In genomic region chr14:45253070-45253753, GRCh38 we compare ENCODE assay signal across 8 cellular contexts. TPM values are rescaled to one million over a fixed set of nuclear protein-coding genes. Genes with fewer than 3 reads are reported as not detected.
DNase-seq lines count a peak whose midpoint lies in the region; ATAC-seq and TF ChIP-seq lines count a peak whose summit lies in the region.

MIS18BP1 (minus strand) TSS chr14:45253202; CDS start chr14:45247286, 5,916 bp downstream.

- ATAC-seq in HG02870 (IDR thresholded peaks at IDR 0.05; ENCODE audit: unreplicated experiment): peak; percentile 73
- ATAC-seq in heart right ventricle: peak; percentile 95 to 99 (median 97)
- ATAC-seq in upper lobe of left lung (ENCODE audit: low FRiP score in 2 of 2): peak; percentile 95 to 97

- TF ChIP-seq EP300 in upper lobe of left lung (IDR thresholded peaks at IDR 0.05): peak in 2 of 4 donors; percentile 71 to 75

- H3K4me1 ChIP-seq in adrenal gland (replicated peaks in 1 of 2): peaks cover 0 to 25% of the 10 kb centered on the region in 2 donors
- peaks cover 0 to 47% (median 36%) of the 10 kb centered on the region in 9 donors for H3K4me1 ChIP-seq in heart right ventricle
- peaks cover 14 to 44% (median 25%) of the 10 kb centered on the region in 4 donors for H3K4me1 ChIP-seq in upper lobe of left lung

- H3K36me3 ChIP-seq in adrenal gland (replicated peaks in 1 of 2) (no peaks in the 10 kb centered on the region), heart right ventricle (no peaks in the 10 kb centered on the region), upper lobe of left lung (no peaks in the 10 kb centered on the region)

- intact Hi-C loops in adrenal gland (cut with DNase I): loop anchor here in 1 of 2 donors (10.0 kb wide), 1 partner anchor 118 kb away; the partner anchor contains the start of genes FANCM and FKBP3
- intact Hi-C loops in heart right ventricle (cut with DNase I): loop anchor here in 8 of 10 donors (1.0 to 10.0 kb wide), 7 partner anchors 116 to 356 kb away; partner anchors contain the start of genes FANCM (in 7 of the 8), FKBP3 (in 7 of the 8), KLHL28 (in 3 of the 8) and TOGARAM1 (in 3 of the 8)
- intact Hi-C loops in posterior cingulate gyrus (cut with DNase I): loop anchor here (1.0 to 10.0 kb wide), 3 partner anchors 118 to 341 kb away; partner anchors contain the start of genes FANCM, FKBP3 and PRPF39

- H3K27me3 ChIP-seq in adrenal gland: no peaks in the 10 kb centered on the region
- H3K27me3 ChIP-seq in heart right ventricle: no peaks in the 10 kb centered on the region
- H3K27me3 ChIP-seq in upper lobe of left lung: no peaks in the 10 kb centered on the region

- H3K27ac ChIP-seq in adrenal gland: peak within 1 kb of the TSS; percentile 76 to 92 (median 92)
- peak within 1 kb of the TSS; percentile 89 to 97 (median 92) for H3K27ac ChIP-seq in heart right ventricle
- peak within 1 kb of the TSS; percentile 92 to 95 (median 93) for H3K27ac ChIP-seq in upper lobe of left lung

- in situ Hi-C loops in GM13976 (cut with MboI; ENCODE audit: low sequenced_read_pairs, unreplicated experiment): no loop called here

- peak; percentile 90 for DNase-seq in GM13976 (ENCODE audit: low spot score)
- DNase-seq in NCI-H146 (lab: John Stamatoyannopoulos, UW): peak; percentile 86
- peak; percentile 85 to 97 (median 89) for DNase-seq in T-helper 1 cell
- DNase-seq in adrenal gland: peak; percentile 95 to 98 (median 97)
- peak; percentile 94 to 97 for DNase-seq in heart right ventricle
- peak; percentile 69 to 98 (median 88) for DNase-seq in posterior cingulate gyrus
- DNase-seq in upper lobe of left lung: peak; percentile 96 to 98

- peak; percentile 82 for TF ChIP-seq CTCF in GM13976 (IDR thresholded peaks at IDR 0.05; ENCODE audit: borderline replicate concordance, control extremely low read depth, extremely low read depth, insufficient read depth, missing control alignments)
- TF ChIP-seq CTCF in adrenal gland (IDR thresholded peaks at IDR 0.05): peak; percentile 49 to 88 (median 66)
- peak; percentile 62 to 98 (median 85) for TF ChIP-seq CTCF in heart right ventricle (IDR thresholded peaks at IDR 0.05)
- TF ChIP-seq CTCF in upper lobe of left lung (IDR thresholded peaks at IDR 0.05): peak; percentile 50 to 89 (median 88)

- TF ChIP-seq POLR2A in adrenal gland (IDR thresholded peaks at IDR 0.05) (peak; percentile 26 to 71), upper lobe of left lung (IDR thresholded peaks at IDR 0.05) (peak in 3 of 4 donors; percentile 45 to 79 (median 48))

- H3K9me3 ChIP-seq in adrenal gland (replicated peaks in 1 of 3) (peaks cover 0 to 13% (median 0%) of the 10 kb centered on the region in 3 donors), heart right ventricle (peaks cover 0 to 12% (median 9%) of the 10 kb centered on the region in 11 donors), upper lobe of left lung (peaks cover 3 to 7% (median 6%) of the 10 kb centered on the region in 4 donors)

- H3K4me3 ChIP-seq in adrenal gland: peak within 1 kb of the TSS in 3 of 4 donors; percentile 37 to 75 (median 41)
- H3K4me3 ChIP-seq in heart right ventricle: peak within 1 kb of the TSS; percentile 54 to 90 (median 76)
- H3K4me3 ChIP-seq in upper lobe of left lung: peak within 1 kb of the TSS; percentile 75 to 89 (median 83)

- WGBS in adrenal gland, 4 donors: 1 to 3% (median 1%) methylated on average over 21 to 61 of the region's 61 CpGs
- WGBS in heart right ventricle, 2 donors: 0% methylated on average over 61 of the region's 61 CpGs
- WGBS in upper lobe of left lung, 2 donors: 2% methylated on average over 25 to 44 of the region's 61 CpGs

RNA-seq across cellular contexts. Expression of gene MIS18BP1, which starts in this region (rescaled TPM):
- 10 to 100 TPM in 6 of 8 donors, 1 to 10 TPM in 2; 8.7 to 32.5 (median 13.2) TPM for total RNA-seq in adrenal gland
- 1 to 10 TPM; 3.3 to 9.2 (median 4.5) TPM for polyA plus RNA-seq in adrenal gland
- total RNA-seq in heart right ventricle: 10 to 100 TPM in 3 of 10 donors, 1 to 10 TPM in 7; 4.7 to 11.2 (median 8.1) TPM
- polyA plus RNA-seq in heart right ventricle: 1 to 10 TPM; 2.4 to 2.9 TPM
- 10 to 100 TPM; 19.2 to 58.7 (median 30.5) TPM for total RNA-seq in upper lobe of left lung

Comparison
In these comparisons a context has a peak if more than half of its experiments do, and no peak if none do; other contexts are left out.
1. Peak in every context shown above with its lines: DNase-seq, ATAC-seq, H3K4me3 ChIP-seq and H3K27ac ChIP-seq.